ENCODE assay signal across 10 cellular contexts in the genomic region with DNA sequence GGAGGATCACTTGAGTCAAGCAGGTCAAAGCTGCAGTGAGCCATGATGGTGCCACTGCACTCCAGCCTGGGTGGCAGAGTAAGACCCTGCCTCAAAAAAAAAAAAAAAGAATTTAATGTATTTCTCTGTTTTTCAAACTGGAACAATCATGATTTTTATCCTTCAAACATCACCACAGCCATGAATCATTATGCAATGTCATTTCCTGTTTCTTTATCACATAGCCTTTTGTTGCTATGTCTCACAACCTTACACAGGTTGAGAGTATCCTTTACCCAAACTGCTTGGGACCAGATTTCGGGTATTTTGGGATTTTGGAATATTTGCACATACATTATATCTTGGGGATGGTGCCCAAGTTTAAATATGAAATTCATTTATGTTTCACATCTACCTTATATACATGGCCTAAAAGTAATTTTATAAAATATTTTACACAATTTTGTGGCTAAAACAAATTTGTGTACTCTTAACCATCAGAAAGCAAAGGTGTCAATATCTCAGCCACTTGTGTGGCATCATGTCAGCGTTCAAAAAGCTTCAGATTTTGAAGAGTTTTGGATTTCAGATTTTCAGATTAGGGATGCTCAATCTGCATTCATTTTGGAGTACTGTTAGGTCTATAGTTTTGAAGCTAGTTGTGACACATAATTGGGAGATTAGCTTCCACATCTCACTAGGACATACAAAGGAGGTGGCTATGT. TPM values are rescaled to one million over a fixed set of nuclear protein-coding genes. Genes with fewer than 3 reads are reported as not detected.
A peak's percentile ranks its signal among the peaks of the same experiment; 100 is the strongest.
DNase-seq lines count a peak whose midpoint lies in the region; ATAC-seq and TF ChIP-seq lines count a peak whose summit lies in the region.
"Had no signal": no experiment of that assay in that cellular context is flagged by ENCODE, and none has a peak within 500 bp of the region (broad histone marks: within the 10 kb centered on the region; RNA-seq: fewer than 3 reads in every experiment).

No MANE protein-coding gene starts in this region.

- H3K4me1 ChIP-seq in BLaER1 treated with 17β-estradiol and CSF1 and Interleukin-3, amounts not matched to agents 10 nM and 100 nM, result peaks cover 22 to 60% (median 48%) of the 10 kb centered on the region in 10 experiments
- H3K4me1 ChIP-seq in GM23248 (ENCODE audit: insufficient read depth) (peaks cover 17% of the 10 kb centered on the region), SK-N-SH (ENCODE audit: control insufficient read depth in 1 of 2, insufficient read depth in 2 of 2, low read depth in 1 of 2, low read length in 1 of 2) (no peaks in the 10 kb centered on the region; a peak in 1 of 4 replicates), gastroesophageal sphincter (peaks cover 0 to 53% (median 5%) of the 10 kb centered on the region in 3 donors)

- ATAC-seq in gastroesophageal sphincter (no peak), HG02588 (IDR thresholded peaks at IDR 0.05; ENCODE audit: unreplicated experiment) (no peak)

- peak overlapping the region; percentile 26 to 86 (median 78); a peak in 20 of 22 replicates for H3K4me2 ChIP-seq in BLaER1 treated with 17β-estradiol and CSF1 and Interleukin-3, amounts not matched to agents 10 nM and 100 nM
- no peak overlapping the region for H3K4me2 ChIP-seq in GM23248 (ENCODE audit: unreplicated experiment)
- H3K4me2 ChIP-seq in SK-N-SH, result no peak overlapping the region

- H3K27me3 ChIP-seq in BLaER1 treated with 17β-estradiol and CSF1 and Interleukin-3, amounts not matched to agents 10 nM and 100 nM, result no peaks in the 10 kb centered on the region
- H3K27me3 ChIP-seq in GM23248 (replicated peaks; ENCODE audit: insufficient read depth), result no peaks in the 10 kb centered on the region
- no peaks in the 10 kb centered on the region for H3K27me3 ChIP-seq in SK-N-SH (ENCODE audit: insufficient read depth)
- no peaks in the 10 kb centered on the region for H3K27me3 ChIP-seq in gastroesophageal sphincter

- H3F3A ChIP-seq in GM23248 (ENCODE audit: insufficient read depth) (no peaks in the 10 kb centered on the region), SK-N-SH (replicated peaks; ENCODE audit: insufficient read depth) (peaks cover 13% of the 10 kb centered on the region)

- no peaks in the 10 kb centered on the region for H3K9me2 ChIP-seq in GM23248 (ENCODE audit: insufficient read depth)
- no peaks in the 10 kb centered on the region for H3K9me2 ChIP-seq in SK-N-SH

- 0 out of 20 replicates have a peak overlapping the region, but pooled peaks of 1 of the 10 experiments have one; percentile 9 for H3K4me3 ChIP-seq in BLaER1 treated with 17β-estradiol and CSF1 and Interleukin-3, amounts not matched to agents 10 nM and 100 nM
- H3K4me3 ChIP-seq in GM23248, result no peak overlapping the region
- H3K4me3 ChIP-seq in SK-N-SH (ENCODE audit: low read depth in 2 of 2, low read length in 1 of 2), result no peak overlapping the region
- no peak overlapping the region for H3K4me3 ChIP-seq in epithelial cell of esophagus (ENCODE audit: low read length)
- H3K4me3 ChIP-seq in gastroesophageal sphincter, result no peak overlapping the region

- H3K79me2 ChIP-seq in GM23248 (ENCODE audit: insufficient read depth), result peaks cover 100% of the 10 kb centered on the region
- peaks cover 97% of the 10 kb centered on the region for H3K79me2 ChIP-seq in SK-N-SH (ENCODE audit: insufficient read depth)

- TF ChIP-seq EP300 in SK-N-SH (IDR thresholded peaks at IDR 0.05; ENCODE audit: borderline replicate concordance in 1 of 2, low read depth in 1 of 2, low read length in 1 of 2), result no peak
- no peak for TF ChIP-seq EP300 in gastroesophageal sphincter (IDR thresholded peaks at IDR 0.05)

- in situ Hi-C loops in GM23248 (cut with MboI), result no loop called here

- DNase-seq in GM23248 (peak; percentile 49), SK-N-SH (no peak), epithelial cell of esophagus (ENCODE audit: low read depth) (peak; percentile 38), COR-L47 (lab: John Stamatoyannopoulos, UW) (no peak), GOT3 (lab: John Stamatoyannopoulos, UW) (no peak)
- DNase-seq: activated CD4-positive, CD25-positive, alpha-beta regulatory T cell; NCI-H345 had no signal

- peak overlapping the region in 2 of 11 experiments; percentile 21 to 42; a peak in 1 of 22 replicates for H3K9ac ChIP-seq in BLaER1 treated with 17β-estradiol and CSF1 and Interleukin-3, amounts not matched to agents 10 nM and 100 nM
- H3K9ac ChIP-seq in GM23248, result no peak overlapping the region
- no peak overlapping the region for H3K9ac ChIP-seq in SK-N-SH

- POLR2A ChIA-PET in SK-N-SH (lab: Yijun Ruan, JAX), result interaction anchor here (1.0 kb wide), 1 partner anchor 9 kb away, joined by 6 read pairs; a partner anchor contains a TSS

- 93 to 100% methylated on average over 2 of the region's 2 CpGs for WGBS in GM23248 (ENCODE audit: low coverage in 1 of 2, low lambda C conversion rate in 2 of 2, missing lambda C conversion rate in 2 of 2), 2 experiments
- WGBS in SK-N-SH (ENCODE audit: low lambda C conversion rate), result 91% methylated on average over 2 of the region's 2 CpGs
- 69 to 88% methylated on average over 2 of the region's 2 CpGs for WGBS in gastroesophageal sphincter (ENCODE audit: low coverage in 1 of 2), 2 donors

- no peak for TF ChIP-seq CTCF in SK-N-SH (IDR thresholded peaks at IDR 0.05)
- no peak for TF ChIP-seq CTCF in epithelial cell of esophagus (IDR thresholded peaks at IDR 0.05; ENCODE audit: insufficient read depth, low read depth, low read length, missing control alignments)
- no peak for TF ChIP-seq CTCF in gastroesophageal sphincter (IDR thresholded peaks at IDR 0.05)

- peaks cover 0 to 49% (median 19%) of the 10 kb centered on the region in 11 experiments; a peak in 17 of 22 replicates for H3K36me3 ChIP-seq in BLaER1 treated with 17β-estradiol and CSF1 and Interleukin-3, amounts not matched to agents 10 nM and 100 nM
- H3K36me3 ChIP-seq in GM23248 (ENCODE audit: low read depth) (no peaks in the 10 kb centered on the region), SK-N-SH (replicated peaks in 1 of 2; ENCODE audit: control insufficient read depth in 1 of 2, insufficient read depth in 2 of 2, low read length in 1 of 2) (peaks cover 0 to 4% of the 10 kb centered on the region in 2 experiments), gastroesophageal sphincter (peaks cover 0 to 9% of the 10 kb centered on the region in 2 donors)

- peaks cover 40 to 100% (median 96%) of the 10 kb centered on the region in 11 experiments; a peak in 20 of 22 replicates for H4K20me1 ChIP-seq in BLaER1 treated with 17β-estradiol and CSF1 and Interleukin-3, amounts not matched to agents 10 nM and 100 nM
- H4K20me1 ChIP-seq in GM23248 (ENCODE audit: insufficient read depth), result 0 out of 2 replicates have a peak, but pooled peaks cover 6% of the 10 kb centered on the region
- peaks cover 22% of the 10 kb centered on the region for H4K20me1 ChIP-seq in SK-N-SH (ENCODE audit: insufficient read depth)

- H3K27ac ChIP-seq in BLaER1 treated with 17β-estradiol and CSF1 and Interleukin-3, amounts not matched to agents 10 nM and 100 nM, result peak overlapping the region in 8 of 11 experiments; percentile 6 to 68 (median 46); a peak in 10 of 22 replicates
- H3K27ac ChIP-seq in GM23248 (peak overlapping the region; percentile 23), SK-N-SH (ENCODE audit: low read depth in 2 of 2, low read length in 1 of 2) (peak overlapping the region in 1 of 2 experiments; percentile 19; a peak in 2 of 4 replicates), gastroesophageal sphincter (no peak overlapping the region)

- CTCF ChIA-PET in SK-N-SH (lab: Yijun Ruan, JAX), result interaction anchor here (0.7 to 2.8 kb wide), 6 partner anchors 55 to 287 kb away, joined by 3 to 15 read pairs (median 4); a partner anchor contains a TSS

- no peak for TF ChIP-seq RAD21 in SK-N-SH (IDR thresholded peaks at IDR 0.05; ENCODE audit: low read length)

- TF ChIP-seq POLR2A in gastroesophageal sphincter (IDR thresholded peaks at IDR 0.05), result no peak

- H3K9me3 ChIP-seq in BLaER1 treated with 17β-estradiol and CSF1 and Interleukin-3, amounts not matched to agents 10 nM and 100 nM (replicated peaks in 1 of 11), result no peaks in the 10 kb centered on the region
- H3K9me3 ChIP-seq in GM23248 (ENCODE audit: low read depth), result no peaks in the 10 kb centered on the region
- H3K9me3 ChIP-seq in SK-N-SH, result no peaks in the 10 kb centered on the region
- no peaks in the 10 kb centered on the region for H3K9me3 ChIP-seq in gastroesophageal sphincter

- H2AFZ ChIP-seq in GM23248, result no peak overlapping the region
- no peak overlapping the region for H2AFZ ChIP-seq in SK-N-SH (ENCODE audit: low read depth)

TF ChIP-seq in SK-N-SH, 30 proteins besides CTCF, POLR2A, EP300 and RAD21 (continues in another document):
- TF ChIP-seq, protein P1, sequence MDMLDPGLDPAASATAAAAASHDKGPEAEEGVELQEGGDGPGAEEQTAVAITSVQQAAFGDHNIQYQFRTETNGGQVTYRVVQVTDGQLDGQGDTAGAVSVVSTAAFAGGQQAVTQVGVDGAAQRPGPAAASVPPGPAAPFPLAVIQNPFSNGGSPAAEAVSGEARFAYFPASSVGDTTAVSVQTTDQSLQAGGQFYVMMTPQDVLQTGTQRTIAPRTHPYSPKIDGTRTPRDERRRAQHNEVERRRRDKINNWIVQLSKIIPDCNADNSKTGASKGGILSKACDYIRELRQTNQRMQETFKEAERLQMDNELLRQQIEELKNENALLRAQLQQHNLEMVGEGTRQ (IDR thresholded peaks at IDR 0.05; ENCODE audit: borderline replicate concordance, low read depth, low read length), result no peak
- TF ChIP-seq, protein P2, sequence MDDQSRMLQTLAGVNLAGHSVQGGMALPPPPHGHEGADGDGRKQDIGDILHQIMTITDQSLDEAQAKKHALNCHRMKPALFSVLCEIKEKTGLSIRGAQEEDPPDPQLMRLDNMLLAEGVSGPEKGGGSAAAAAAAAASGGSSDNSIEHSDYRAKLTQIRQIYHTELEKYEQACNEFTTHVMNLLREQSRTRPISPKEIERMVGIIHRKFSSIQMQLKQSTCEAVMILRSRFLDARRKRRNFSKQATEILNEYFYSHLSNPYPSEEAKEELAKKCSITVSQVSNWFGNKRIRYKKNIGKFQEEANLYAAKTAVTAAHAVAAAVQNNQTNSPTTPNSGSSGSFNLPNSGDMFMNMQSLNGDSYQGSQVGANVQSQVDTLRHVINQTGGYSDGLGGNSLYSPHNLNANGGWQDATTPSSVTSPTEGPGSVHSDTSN (IDR thresholded peaks at IDR 0.05), result peak; percentile 30; the same call in 1 of the 2 replicates

RNA-seq across cellular contexts. Expression of a gene that starts 8.2 kb away (rescaled TPM):
- 22.5 and 34.9 TPM in 2 replicates for total RNA-seq in GM23248 (2014; rRNA removed; shearing (Covaris generic))
- polyA plus RNA-seq in GM23248 (2016; fragmentation: Nextera tagmentation; extraction: Ambion mirVana), result 40.2 and 40.4 TPM in 2 replicates
- polyA plus RNA-seq in SK-N-SH (2012; rRNA removed), result 13.2 and 14.1 TPM in 2 replicates
- 20.4 and 26.4 TPM in 2 replicates for polyA plus RNA-seq in SK-N-SH (2012; cell fraction: cytosol; rRNA removed)
- 5.5 and 11.5 TPM in 2 replicates for polyA plus RNA-seq in SK-N-SH (2012; cell fraction: nucleus; rRNA removed)
- 10 to 100 TPM; 13.1 to 32.5 (median 20.2) TPM for total RNA-seq in gastroesophageal sphincter

RNA-seq across cellular contexts. Expression of a gene that starts 54.8 kb away (rescaled TPM):
- total RNA-seq in GM23248 (2014; rRNA removed; shearing (Covaris generic)), result 3.9 and 9.5 TPM in 2 replicates
- 23.9 and 24.7 TPM in 2 replicates for polyA plus RNA-seq in GM23248 (2016; fragmentation: Nextera tagmentation; extraction: Ambion mirVana)
- polyA plus RNA-seq in SK-N-SH (2012; rRNA removed), result 31.6 and 32.0 TPM in 2 replicates
- 36.3 and 38.8 TPM in 2 replicates for polyA plus RNA-seq in SK-N-SH (2012; cell fraction: cytosol; rRNA removed)
- 24.1 and 27.8 TPM in 2 replicates for polyA plus RNA-seq in SK-N-SH (2012; cell fraction: nucleus; rRNA removed)
- total RNA-seq in gastroesophageal sphincter, result 10 to 100 TPM in 2 of 4 donors, 1 to 10 TPM in 2; 4.7 to 11.7 (median 10.1) TPM

Comparison
In these comparisons a context has a peak if more than half of its experiments do, and no peak if none do; other contexts are left out.
1. H3K27ac ChIP-seq: peak in BLaER1 treated with 17β-estradiol and CSF1 and Interleukin-3, amounts not matched to agents 10 nM and 100 nM (8 of 11) and GM23248 (single experiment); none in gastroesophageal sphincter (0 of 4).
2. H3K4me2 ChIP-seq: peak in BLaER1 treated with 17β-estradiol and CSF1 and Interleukin-3, amounts not matched to agents 10 nM and 100 nM (11 of 11); none in GM23248 (single experiment) and SK-N-SH (single experiment).
3. DNase-seq: peak in GM23248 (single experiment) and epithelial cell of esophagus (single experiment); none in SK-N-SH (single experiment), COR-L47 (single experiment) and GOT3 (single experiment).